18 cellular contexts compared by ENCODE assay signal in the genomic region with DNA sequence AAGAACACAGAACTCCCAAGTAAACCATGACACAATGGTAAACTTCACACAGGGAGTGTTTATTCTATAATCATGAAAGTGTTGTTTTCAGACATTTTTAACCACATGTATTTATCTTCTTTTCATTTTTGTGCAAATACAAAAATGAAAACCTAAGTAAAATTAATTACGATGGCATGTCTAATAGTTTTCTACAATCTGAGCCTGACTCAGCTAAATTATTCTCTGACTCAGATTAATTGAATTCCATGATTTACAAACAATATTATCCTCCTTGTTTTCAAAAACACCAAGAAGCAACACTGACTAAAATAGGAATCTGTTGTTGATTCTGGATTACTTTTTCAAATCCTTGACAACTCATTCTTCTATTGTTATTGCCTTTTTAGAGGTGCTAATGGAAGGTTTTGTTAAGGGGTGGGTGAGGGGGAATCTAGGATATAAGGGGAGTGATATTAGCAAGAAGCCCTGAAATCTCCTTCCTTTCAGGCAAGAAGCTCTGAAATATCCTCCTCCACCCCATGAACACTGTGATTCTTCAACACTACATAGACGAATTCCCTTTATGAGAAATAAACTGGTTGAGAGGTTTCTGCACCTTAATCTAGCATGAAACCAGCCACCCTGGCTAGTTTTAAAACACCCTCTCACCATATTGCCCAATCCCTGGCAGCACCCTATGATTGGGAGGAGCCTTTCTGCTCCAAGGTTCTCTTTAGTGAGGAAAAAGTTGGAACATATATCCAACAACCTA.
DNase-seq lines count a peak whose midpoint lies in the region; ATAC-seq, FAIRE-seq and TF ChIP-seq lines count a peak whose summit lies in the region.
"Had no signal": no experiment of that assay in that cellular context is flagged by ENCODE, and none has a peak within 500 bp of the region (broad histone marks: within the 10 kb centered on the region; RNA-seq: fewer than 3 reads in every experiment).

No MANE protein-coding gene starts in this region.

- DNase-seq in H9 (no peak), IMR-90 (no peak), mesendoderm (peak; percentile 38), SKM-1 treated with dmso at 0.1 percent for 144 hours (lab: John Stamatoyannopoulos, UW; ENCODE audit: unreplicated experiment) (no peak), prostate gland (ENCODE audit: low spot score) (no peak), superior temporal gyrus (ENCODE audit: extremely low spot score) (no peak)
- DNase-seq: BE2C, DMS79, GOT3, HCEC 1CT, HFFc6 had no signal

- H3K36me3 Mint-ChIP-seq in H9 (ENCODE audit: insufficient read depth in 1 of 3, low read depth in 3 of 3) = peaks cover 0 to 8% (median 0%) of the 10 kb centered on the region in 3 experiments; a peak in 2 of 7 replicates
- H3K36me3 Mint-ChIP-seq: CD4-positive, alpha-beta memory T cell had no signal

- H3K9me3 ChIP-seq in H9 (ENCODE audit: control insufficient read depth, low read depth, low read length) (no peaks in the 10 kb centered on the region), IMR-90 (ENCODE audit: control insufficient read depth, insufficient read depth, low read length) (no peaks in the 10 kb centered on the region), prostate gland (no peaks in the 10 kb centered on the region)
- H3K9me3 ChIP-seq: A549, BE2C had no signal

- CTCF ChIA-PET in IMR-90 (lab: Yijun Ruan, JAX) = no interaction called here

- no peak overlapping the region for H2BK20ac ChIP-seq in H9 (ENCODE audit: low read depth, low read length, poor library complexity, severe bottlenecking)
- no peak overlapping the region for H2BK20ac ChIP-seq in IMR-90 (ENCODE audit: low read depth, low read length)

- H3K56ac ChIP-seq in H9 (ENCODE audit: insufficient read length, low read depth, low read length) = no peak overlapping the region
- H3K56ac ChIP-seq in IMR-90 (ENCODE audit: extremely low read depth, insufficient read depth, low read length) = no peak overlapping the region
- H3K56ac ChIP-seq in mesendoderm (ENCODE audit: low read length) = peak overlapping the region; percentile 79

- H3K14ac ChIP-seq in H9 (ENCODE audit: insufficient read depth, low read length) = no peak overlapping the region
- no peak overlapping the region for H3K14ac ChIP-seq in IMR-90 (replicated peaks; ENCODE audit: low read depth, low read length)

- ATAC-seq in IMR-90 (ENCODE audit: low read depth) = no peak
- ATAC-seq: A549, GM12878 had no signal

- H3K4me1 ChIP-seq in H9 (ENCODE audit: insufficient read depth, low read length) = peaks cover 5% of the 10 kb centered on the region; the same call in 1 of the 2 replicates
- H3K4me1 ChIP-seq in IMR-90 (ENCODE audit: control insufficient read depth, insufficient read depth, low read length) = no peaks in the 10 kb centered on the region
- peaks cover 7% of the 10 kb centered on the region for H3K4me1 ChIP-seq in mesendoderm (ENCODE audit: control insufficient read depth, low read depth, low read length)
- H3K4me1 ChIP-seq in prostate gland (replicated peaks) = no peaks in the 10 kb centered on the region
- H3K4me1 ChIP-seq: A549, BE2C had no signal

- WGBS in H9 (ENCODE audit: extremely low coverage, insufficient read length, low lambda C conversion rate) = no CpG with 5 or more reads among the region's 2 CpGs
- no CpG with 5 or more reads among the region's 2 CpGs for WGBS in IMR-90 (ENCODE audit: extremely low coverage in 2 of 2, insufficient read length in 1 of 2), 2 experiments
- no CpG with 5 or more reads among the region's 2 CpGs for WGBS in mesendoderm (ENCODE audit: extremely low coverage, insufficient coverage, low lambda C conversion rate)
- whole genome bisulfite sequencing in prostate gland = 88% methylated on average over 2 of the region's 2 CpGs

- no peak for TF ChIP-seq POLR2A in IMR-90 (IDR thresholded peaks at IDR 0.05; ENCODE audit: low read depth, low read length)
- no peak for TF ChIP-seq POLR2A in prostate gland (IDR thresholded peaks at IDR 0.05)

- no peaks in the 10 kb centered on the region for H3K79me2 ChIP-seq in H9 (ENCODE audit: insufficient read depth, low read length)
- no peaks in the 10 kb centered on the region for H3K79me2 ChIP-seq in mesendoderm (ENCODE audit: control insufficient read depth, insufficient read depth, low read length)

- H3K18ac ChIP-seq in H9 (ENCODE audit: insufficient read length, low read depth, low read length) = no peak overlapping the region
- H3K18ac ChIP-seq in IMR-90 (ENCODE audit: low read depth, low read length) = no peak overlapping the region
- H3K18ac ChIP-seq in mesendoderm (ENCODE audit: low read length) = peak overlapping the region; percentile 76

- H3K9me1 ChIP-seq in IMR-90 (ENCODE audit: insufficient read depth, low read length) = no peaks in the 10 kb centered on the region

- H3K9ac ChIP-seq in H9 (ENCODE audit: extremely low read depth, insufficient read length, low read length) (no peak overlapping the region), IMR-90 (ENCODE audit: low read depth, low read length) (no peak overlapping the region), mesendoderm (ENCODE audit: low read length) (peak overlapping the region; percentile 25)

- H3K79me1 ChIP-seq in H9 (ENCODE audit: insufficient read depth, low read depth, low read length, poor library complexity, severe bottlenecking) = no peaks in the 10 kb centered on the region
- no peaks in the 10 kb centered on the region for H3K79me1 ChIP-seq in IMR-90 (ENCODE audit: low read depth in 1 of 2, low read length in 2 of 2)
- H3K79me1 ChIP-seq in mesendoderm (ENCODE audit: low read length) = no peaks in the 10 kb centered on the region

- H2BK15ac ChIP-seq in H9 (ENCODE audit: low read depth, low read length) (no peak overlapping the region), IMR-90 (ENCODE audit: low read depth, low read length) (no peak overlapping the region), mesendoderm (replicated peaks; ENCODE audit: low read depth) (no peak overlapping the region)

- H3K23ac ChIP-seq in H9 (ENCODE audit: insufficient read length, low read depth, low read length) (no peak overlapping the region), IMR-90 (ENCODE audit: low read depth, low read length) (no peak overlapping the region), mesendoderm (ENCODE audit: low read length) (no peak overlapping the region)

- FAIRE-seq in endometrium (lab: Jason Lieb, UNC) = peak; percentile 58
- FAIRE-seq: A549, GM12878, GM18507 had no signal

- H3K36me3 ChIP-seq in IMR-90 (ENCODE audit: control insufficient read depth, insufficient read depth, low read length) = no peaks in the 10 kb centered on the region
- no peaks in the 10 kb centered on the region for H3K36me3 ChIP-seq in mesendoderm (ENCODE audit: control insufficient read depth, insufficient read depth, low read length)
- no peaks in the 10 kb centered on the region for H3K36me3 ChIP-seq in prostate gland
- H3K36me3 ChIP-seq: BE2C had no signal

- POLR2A ChIA-PET in IMR-90 (lab: Charles Lee; ENCODE audit: unreplicated experiment) = no interaction called here

- peaks cover 16 to 19% of the 10 kb centered on the region in 2 experiments for H3K4me1 Mint-ChIP-seq in H9
- H3K4me1 Mint-ChIP-seq: CD4-positive, alpha-beta memory T cell had no signal

- no peak overlapping the region for H3K27ac ChIP-seq in H9 (ENCODE audit: insufficient read length, low read depth, low read length)
- H3K27ac ChIP-seq in IMR-90 (ENCODE audit: insufficient read depth, low read length) = no peak overlapping the region
- H3K27ac ChIP-seq in mesendoderm (ENCODE audit: low read depth, low read length) = peak overlapping the region; percentile 76
- H3K27ac ChIP-seq in prostate gland = no peak overlapping the region
- H3K27ac ChIP-seq: A549, C4-2B, HL-60 had no signal

- H2BK120ac ChIP-seq in H9 (ENCODE audit: low read depth, low read length, poor library complexity, severe bottlenecking) (no peak overlapping the region), IMR-90 (ENCODE audit: low read depth, low read length) (no peak overlapping the region), mesendoderm (ENCODE audit: low read depth, low read length) (no peak overlapping the region)

- H3K4me3 Mint-ChIP-seq in H9 = no peak overlapping the region
- H3K4me3 Mint-ChIP-seq: CD4-positive, alpha-beta memory T cell; HFFc6 had no signal

- H3K4me2 ChIP-seq in H9 (ENCODE audit: insufficient read depth, insufficient read length, low read length) (no peak overlapping the region), IMR-90 (ENCODE audit: low read depth, low read length) (no peak overlapping the region), mesendoderm (ENCODE audit: low read length) (no peak overlapping the region)
- H3K4me2 ChIP-seq: A549 had no signal

- H3K27me3 ChIP-seq in H9 (ENCODE audit: insufficient read depth, low read length) = no peaks in the 10 kb centered on the region
- no peaks in the 10 kb centered on the region for H3K27me3 ChIP-seq in IMR-90 (ENCODE audit: control insufficient read depth, insufficient read depth, low read length)
- H3K27me3 ChIP-seq in mesendoderm (ENCODE audit: insufficient read depth, low read length, poor library complexity) = no peaks in the 10 kb centered on the region
- H3K27me3 ChIP-seq in prostate gland (replicated peaks; ENCODE audit: insufficient read depth) = no peaks in the 10 kb centered on the region
- H3K27me3 ChIP-seq: BE2C had no signal

- H2AFZ ChIP-seq in H9 (ENCODE audit: low read length) (peak overlapping the region; percentile 24), IMR-90 (replicated peaks; ENCODE audit: low read length, poor library complexity) (no peak overlapping the region)

- H4K91ac ChIP-seq in H9 (ENCODE audit: insufficient read length, low read depth, low read length) = no peak overlapping the region
- no peak overlapping the region for H4K91ac ChIP-seq in IMR-90 (ENCODE audit: insufficient read depth, low read depth, low read length)

- H2BK5ac ChIP-seq in H9 (ENCODE audit: insufficient read length, low read length) (no peak overlapping the region), IMR-90 (ENCODE audit: low read depth, low read length, poor library complexity, severe bottlenecking) (no peak overlapping the region), mesendoderm (ENCODE audit: low read length) (peak overlapping the region; percentile 98)

- no peak overlapping the region for H3K4me3 ChIP-seq in IMR-90 (ENCODE audit: insufficient read depth, low read depth, low read length)
- H3K4me3 ChIP-seq in mesendoderm (ENCODE audit: low read length) = no peak overlapping the region
- H3K4me3 ChIP-seq in prostate gland = no peak overlapping the region
- H3K4me3 ChIP-seq: A549, GM12878 had no signal

- H4K5ac ChIP-seq in H9 (ENCODE audit: insufficient read length, low read depth, low read length) = no peak overlapping the region
- H4K5ac ChIP-seq in IMR-90 (ENCODE audit: low read depth, low read length) = no peak overlapping the region
- H4K5ac ChIP-seq in mesendoderm (ENCODE audit: low read length) = peak overlapping the region; percentile 61

- dilution Hi-C loops in IMR-90 (cut with HindIII; ENCODE audit: low sequenced_read_pairs, unreplicated experiment) = no loop called here

- no peaks in the 10 kb centered on the region for H4K20me1 ChIP-seq in H9 (ENCODE audit: control insufficient read depth, insufficient read depth, insufficient read length)
- no peaks in the 10 kb centered on the region for H4K20me1 ChIP-seq in IMR-90 (ENCODE audit: insufficient read depth, low read length)

- peaks cover 0 to 5% of the 10 kb centered on the region in 2 experiments; a peak in 1 of 5 replicates for H3K9me3 Mint-ChIP-seq in H9

- H4K8ac ChIP-seq in H9 (replicated peaks; ENCODE audit: insufficient read length, low read depth, low read length) (no peak overlapping the region), IMR-90 (ENCODE audit: low read depth in 2 of 2, low read length in 2 of 2) (no peak overlapping the region), mesendoderm (ENCODE audit: low read depth, low read length) (no peak overlapping the region)

- no peak overlapping the region for H3T11ph ChIP-seq in H9 (ENCODE audit: low read length)

- in situ Hi-C loops in IMR-90 (cut with MboI; ENCODE audit: low sequenced_read_pairs) = no loop called here

- intact Hi-C loops in IMR-90 (cut with micrococcal nuclease) (loop anchor here (5.0 kb wide), 1 partner anchor 569 kb away; no protein-coding TSS in a partner anchor), prostate gland (cut with DNase I) (no loop called here)

- H3K27ac Mint-ChIP-seq in H9 = peak overlapping the region in 1 of 3 experiments; percentile 78; a peak in 3 of 7 replicates
- H3K27ac Mint-ChIP-seq: CD4-positive, alpha-beta memory T cell; HFFc6 had no signal

- TF ChIP-seq RAD21 in IMR-90 (IDR thresholded peaks at IDR 0.05; ENCODE audit: low read length) = no peak

- H2AK5ac ChIP-seq in H9 (ENCODE audit: insufficient read length, low read length) = no peak overlapping the region
- H2AK5ac ChIP-seq in IMR-90 (ENCODE audit: low read depth, low read length) = no peak overlapping the region
- peak overlapping the region; percentile 73 for H2AK5ac ChIP-seq in mesendoderm (ENCODE audit: low read length)

- H3K27me3 Mint-ChIP-seq in H9 (ENCODE audit: low read depth) = no peaks in the 10 kb centered on the region
- H3K27me3 Mint-ChIP-seq: CD4-positive, alpha-beta memory T cell had no signal

- BruUV-seq in IMR-90 (replicated peaks; lab: Mats Ljungman, UMichigan) = no TSS peak

- H3K4ac ChIP-seq in H9 (ENCODE audit: low read depth, low read length) = no peak overlapping the region
- H3K4ac ChIP-seq in IMR-90 (ENCODE audit: low read depth, low read length) = no peak overlapping the region
- no peak overlapping the region for H3K4ac ChIP-seq in mesendoderm (ENCODE audit: low read depth, low read length)

- no peak overlapping the region for H2AK9ac ChIP-seq in IMR-90 (replicated peaks; ENCODE audit: low read depth, low read length, poor library complexity)

- no peak for TF ChIP-seq CTCF in H9 (conservative IDR thresholded peaks at IDR 0.05)
- no peak for TF ChIP-seq CTCF in IMR-90 (conservative IDR thresholded peaks at IDR 0.05; ENCODE audit: low read depth, low read length)
- TF ChIP-seq CTCF in prostate gland (IDR thresholded peaks at IDR 0.05) = no peak

- no peaks in the 10 kb centered on the region for H3K23me2 ChIP-seq in H9 (ENCODE audit: insufficient read length, low read depth, low read length, poor library complexity, severe bottlenecking)

- H2BK12ac ChIP-seq in H9 (ENCODE audit: insufficient read length, low read depth, low read length) = no peak overlapping the region
